24 cellular contexts compared by ENCODE assay signal in the genomic region with DNA sequence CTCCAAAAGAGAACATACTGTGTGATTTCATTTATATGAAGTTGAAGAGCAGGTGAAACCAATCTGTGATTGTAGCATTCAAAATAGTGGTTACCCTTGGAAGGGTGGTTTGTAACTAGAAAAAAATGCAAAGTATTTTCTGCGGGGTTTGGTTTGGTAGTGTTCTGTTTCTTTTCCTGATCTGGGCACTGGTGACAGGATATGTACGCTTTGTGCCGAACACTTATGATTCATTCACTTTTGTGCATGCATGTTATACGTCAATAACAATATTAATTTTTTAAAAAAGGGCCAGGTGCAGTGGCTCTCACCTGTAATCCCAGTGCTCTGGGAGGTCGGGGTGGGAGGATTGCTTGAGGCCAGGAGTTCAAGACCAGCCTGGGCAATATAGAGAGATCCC.
DNase-seq lines count a peak whose midpoint lies in the region; ATAC-seq and TF ChIP-seq lines count a peak whose summit lies in the region.
"Had no signal": no experiment of that assay in that cellular context is flagged by ENCODE, and none has a peak within 500 bp of the region (broad histone marks: within the 10 kb centered on the region; RNA-seq: fewer than 3 reads in every experiment).

No MANE protein-coding gene starts in this region.

- H3K4me1 ChIP-seq in left ventricle myocardium inferior (peaks cover 89% of the 10 kb centered on the region), lower lobe of right lung (peaks cover 86% of the 10 kb centered on the region)

- H3K36me3 ChIP-seq in left ventricle myocardium inferior, result no peaks in the 10 kb centered on the region
- H3K36me3 ChIP-seq in lower lobe of right lung, result peaks cover 12% of the 10 kb centered on the region
- H3K36me3 ChIP-seq: thyroid gland had no signal

- H3K4me3 ChIP-seq in left ventricle myocardium inferior (no peak overlapping the region), cardiac fibroblast (replicated peaks in 1 of 2; ENCODE audit: low read depth in 2 of 2, low read length in 2 of 2) (no peak overlapping the region), lower lobe of right lung (no peak overlapping the region)
- H3K4me3 ChIP-seq: gastroesophageal sphincter, GM23338, PC-9, thyroid gland had no signal

- TF ChIP-seq CTCF in left ventricle myocardium inferior (IDR thresholded peaks at IDR 0.05; ENCODE audit: borderline replicate concordance) (no peak), cardiac fibroblast (IDR thresholded peaks at IDR 0.05; ENCODE audit: low read depth, low read length) (no peak), lower lobe of right lung (IDR thresholded peaks at IDR 0.05) (no peak)

- H3K27me3 ChIP-seq in left ventricle myocardium inferior (ENCODE audit: low read depth) (no peaks in the 10 kb centered on the region), lower lobe of right lung (ENCODE audit: low read depth) (no peaks in the 10 kb centered on the region)
- H3K27me3 ChIP-seq: gastroesophageal sphincter, thyroid gland had no signal

- no peak for DNase-seq in left ventricle myocardium inferior
- DNase-seq in Right ventricle myocardium superior, result no peak
- DNase-seq in cardiac fibroblast (ENCODE audit: low read depth in 2 of 2), result peak; percentile 55 to 92
- DNase-seq in lower lobe of right lung, result no peak
- no peak for DNase-seq in left lobe of liver (ENCODE audit: low spot score)
- no peak for DNase-seq in medulla oblongata (ENCODE audit: extremely low spot score)
- DNase-seq: ACHN; activated CD4-positive, alpha-beta T cell treated with anti-CD3 and anti-CD28 coated beads for 48 hours; activated naive CD4-positive, alpha-beta T cell treated with anti-CD3 and anti-CD28 coated beads for 36 hours; CD4-positive, CD25-positive, alpha-beta regulatory T cell; cerebellar nuclear complex; DMS53; endodermal cell; left ventricle myocardium superior; naive B cell; NCI-H2029 treated with DMSO at 0.1 percent for 48 hours; NCI-H524; PC-9; thyroid gland had no signal

- intact Hi-C loops in left ventricle myocardium inferior (cut with micrococcal nuclease) (no loop called here), Right ventricle myocardium superior (cut with DNase I) (no loop called here), lower lobe of right lung (cut with DNase I) (no loop called here)

- H3K27ac ChIP-seq in left ventricle myocardium inferior (replicated peaks) (peak overlapping the region; percentile 86), lower lobe of right lung (peak overlapping the region; percentile 70)

- no peak for ATAC-seq in Right ventricle myocardium superior (ENCODE audit: poor library complexity)
- ATAC-seq in lower lobe of right lung, result no peak
- ATAC-seq in left lobe of liver, result no peak
- no peak for ATAC-seq in HG03460 (IDR thresholded peaks at IDR 0.05; ENCODE audit: unreplicated experiment)
- ATAC-seq in HG02970 (IDR thresholded peaks at IDR 0.05; ENCODE audit: low FRiP score, unreplicated experiment), result no peak
- ATAC-seq: gastroesophageal sphincter; GM23338; left ventricle myocardium superior; stimulated activated effector memory CD8-positive, alpha-beta T cell treated with anti-CD3 and anti-CD28 coated beads, Interleukin-12 subunit alpha, Interleukin-12 subunit beta, amount 100 ng/mL, for 72 hours had no signal

- no peaks in the 10 kb centered on the region for H3K9me3 ChIP-seq in left ventricle myocardium inferior (replicated peaks)
- H3K9me3 ChIP-seq in lower lobe of right lung, result no peaks in the 10 kb centered on the region
- H3K9me3 ChIP-seq: gastroesophageal sphincter, thyroid gland had no signal

Comparison
In these comparisons a context has a peak if more than half of its experiments do, and no peak if none do; other contexts are left out.
1. DNase-seq: peak in cardiac fibroblast (2 of 2); none in left ventricle myocardium inferior (single experiment), Right ventricle myocardium superior (single experiment), lower lobe of right lung (single experiment), left lobe of liver (single experiment) and medulla oblongata (single experiment).